8 cellular contexts compared by ENCODE assay signal in the genomic region with DNA sequence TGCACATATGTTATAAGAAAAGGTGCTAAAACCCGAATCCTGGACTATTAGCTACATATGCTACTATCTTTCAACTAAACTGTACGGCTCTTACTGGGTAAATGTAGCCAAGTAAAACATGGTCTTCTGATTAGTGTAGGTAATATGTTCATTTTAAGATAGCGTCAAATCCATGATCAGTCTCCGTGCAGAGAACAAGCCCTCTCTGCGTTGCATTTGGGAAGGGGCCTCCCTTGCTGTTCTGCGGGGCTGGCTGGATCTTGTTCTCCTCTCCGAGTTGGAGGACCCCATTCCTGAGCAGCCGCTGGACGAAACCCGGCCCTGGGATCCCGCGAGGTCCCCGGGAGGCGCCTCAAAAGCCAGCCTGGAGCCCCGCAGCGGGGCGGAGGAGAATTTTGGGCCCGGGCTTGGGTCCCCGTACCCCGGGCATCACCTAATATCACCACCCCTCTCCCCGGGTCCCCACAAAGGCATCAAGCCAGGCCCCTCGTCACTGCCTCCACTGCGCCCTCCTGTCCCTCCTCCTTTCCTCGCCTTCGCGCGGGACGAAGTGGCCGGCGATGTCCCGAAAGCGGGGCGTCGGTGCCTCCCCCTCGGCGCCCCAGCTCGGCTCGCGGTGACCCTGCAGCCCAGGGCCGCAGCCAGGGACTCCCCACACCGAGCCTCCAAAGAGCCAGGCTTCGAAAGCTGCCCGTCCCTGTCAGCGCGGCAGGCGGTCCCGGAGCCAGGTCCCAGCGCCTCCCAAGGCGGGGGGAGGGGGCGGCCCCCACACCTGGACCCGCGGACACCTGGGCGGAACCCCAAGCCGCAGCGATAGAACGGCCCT. TPM values are rescaled to one million over a fixed set of nuclear protein-coding genes. Genes with fewer than 3 reads are reported as not detected.
DNase-seq lines count a peak whose midpoint lies in the region; ATAC-seq and TF ChIP-seq lines count a peak whose summit lies in the region.

No MANE protein-coding gene starts in this region.

- DNase-seq in activated T-cell treated with anti-CD3 and anti-CD28 coated beads, Interleukin-2, amount 50 U/mL, for 1 hour: peak; percentile 23
- DNase-seq in activated T-cell treated with anti-CD3 and anti-CD28 coated beads for 4 hours: no peak
- DNase-seq in chondrocyte (ENCODE audit: low spot score): no peak
- no peak for DNase-seq in lung (ENCODE audit: low spot score)
- DNase-seq in upper lobe of right lung: no peak
- no peak for DNase-seq in DMS 273 treated with DMSO at 0.1 percent for 48 hours (lab: John Stamatoyannopoulos, UW)

- H3K9me3 ChIP-seq in lung (ENCODE audit: control insufficient read depth in 2 of 2, insufficient read depth in 1 of 2, low read length in 1 of 2) (no peaks in the 10 kb centered on the region), upper lobe of right lung (no peaks in the 10 kb centered on the region)

- peaks cover 5% of the 10 kb centered on the region for H3K9me3 Mint-ChIP-seq in chondrocyte (ENCODE audit: low read depth)

- H3K27ac ChIP-seq in lung (ENCODE audit: low read depth in 1 of 2, low read length in 1 of 2) (no peak overlapping the region), upper lobe of right lung (no peak overlapping the region)

- peaks cover 0 to 6% of the 10 kb centered on the region in 2 donors for H3K4me1 ChIP-seq in lung (ENCODE audit: control insufficient read depth in 2 of 2, insufficient read depth in 2 of 2, low read length in 2 of 2)
- H3K4me1 ChIP-seq in upper lobe of right lung: peaks cover 7% of the 10 kb centered on the region

- H3K4me1 Mint-ChIP-seq in chondrocyte (ENCODE audit: low read depth): peaks cover 6% of the 10 kb centered on the region

- peak overlapping the region; percentile 79 for H3K4me3 Mint-ChIP-seq in chondrocyte (ENCODE audit: unreplicated experiment)

- H3K27ac Mint-ChIP-seq in chondrocyte (ENCODE audit: unreplicated experiment): no peak overlapping the region

- H3K36me3 ChIP-seq in lung (ENCODE audit: control insufficient read depth in 2 of 2, insufficient read depth in 2 of 2, low read length in 2 of 2) (no peaks in the 10 kb centered on the region), upper lobe of right lung (no peaks in the 10 kb centered on the region)

- no peaks in the 10 kb centered on the region for H3K27me3 ChIP-seq in lung (ENCODE audit: control insufficient read depth, insufficient read depth)
- H3K27me3 ChIP-seq in upper lobe of right lung: peaks cover 20% of the 10 kb centered on the region

- H3K4me3 ChIP-seq in lung: no peak overlapping the region
- peak overlapping the region; percentile 45 for H3K4me3 ChIP-seq in upper lobe of right lung

- peaks cover 46% of the 10 kb centered on the region for H3K27me3 Mint-ChIP-seq in chondrocyte (ENCODE audit: low read depth)

- H3K36me3 Mint-ChIP-seq in chondrocyte (ENCODE audit: low read depth): peaks cover 2% of the 10 kb centered on the region

- ATAC-seq in lung (ENCODE audit: insufficient read depth, low FRiP score): peak; percentile 41
- peak; percentile 56 for ATAC-seq in upper lobe of right lung
- ATAC-seq in HG03039 (IDR thresholded peaks at IDR 0.05; ENCODE audit: unreplicated experiment): no peak
- no peak for ATAC-seq in HG03460 (IDR thresholded peaks at IDR 0.05; ENCODE audit: unreplicated experiment)

- intact Hi-C loops in upper lobe of right lung (cut with DNase I): no loop called here

- 12 to 16% methylated on average over 42 to 56 of the region's 56 CpGs for WGBS in lung, 2 donors

- TF ChIP-seq CTCF in chondrocyte (IDR thresholded peaks at IDR 0.05): no peak
- TF ChIP-seq CTCF in lung (IDR thresholded peaks at IDR 0.05; ENCODE audit: control extremely low read depth, extremely low read depth): no peak
- TF ChIP-seq CTCF in upper lobe of right lung (IDR thresholded peaks at IDR 0.05): no peak

RNA-seq across cellular contexts. Expression of a gene that starts 54.5 kb away (rescaled TPM):
- 18.0 to 32.1 TPM (median 22.0 TPM) in 3 replicates for total RNA-seq in chondrocyte
- 10 to 100 TPM; 23.0 to 46.4 TPM for total RNA-seq in lung
- 10 to 100 TPM; 13.6 to 23.8 TPM for polyA plus RNA-seq in lung
- total RNA-seq in upper lobe of right lung: 32.5 TPM

Comparison
In these comparisons a context has a peak if more than half of its experiments do, and no peak if none do; other contexts are left out.
1. ATAC-seq: peak in lung (single experiment) and upper lobe of right lung (single experiment); none in HG03039 (single experiment) and HG03460 (single experiment).